Comparison of ENCODE assay signal across 10 cellular contexts in genomic region chr16:1428511-1428910, GRCh38.
DNase-seq lines count a peak whose midpoint lies in the region; ATAC-seq and TF ChIP-seq lines count a peak whose summit lies in the region.
"Had no signal": no experiment of that assay in that cellular context is flagged by ENCODE, and none has a peak within 500 bp of the region (broad histone marks: within the 10 kb centered on the region; RNA-seq: fewer than 3 reads in every experiment).

No MANE protein-coding gene starts in this region.

- peak; percentile 31 for TF ChIP-seq CTCF in foreskin fibroblast (IDR thresholded peaks at IDR 0.05; ENCODE audit: low read depth, low read length)

- H3K4me3 ChIP-seq in foreskin fibroblast (ENCODE audit: low read depth in 1 of 2, low read length in 2 of 2): no peak overlapping the region

- H3K4me1 Mint-ChIP-seq in stimulated activated effector memory CD8-positive, alpha-beta T cell treated with anti-CD3 and anti-CD28 coated beads, Interleukin-12 subunit alpha, Interleukin-12 subunit beta, amount 100 ng/mL, for 72 hours: no peaks in the 10 kb centered on the region
- H3K4me1 Mint-ChIP-seq: CD4-positive, alpha-beta memory T cell had no signal

- DNase-seq in activated CD4-positive, CD25-positive, alpha-beta regulatory T cell treated with anti-CD3 and anti-CD28 coated beads, Interleukin-2, amount 50 U/mL, for 72 hours: no peak
- DNase-seq in activated CD4-positive, alpha-beta T cell treated with anti-CD3 and anti-CD28 coated beads, Interleukin-2, amount 50 U/mL, for 48 hours: peak; percentile 64 to 66
- DNase-seq in foreskin fibroblast: peak in 1 of 2 donors; percentile 42
- peak in 1 of 2 donors; percentile 72 for DNase-seq in stimulated activated effector memory CD8-positive, alpha-beta T cell treated with anti-CD3 and anti-CD28 coated beads, Interleukin-12 subunit alpha, Interleukin-12 subunit beta, amount 100 ng/mL, for 72 hours (ENCODE audit: low spot score in 2 of 2)

- no peaks in the 10 kb centered on the region for H3K9me3 Mint-ChIP-seq in stimulated activated effector memory CD8-positive, alpha-beta T cell treated with anti-CD3 and anti-CD28 coated beads, Interleukin-12 subunit alpha, Interleukin-12 subunit beta, amount 100 ng/mL, for 72 hours
- H3K9me3 Mint-ChIP-seq: CD4-positive, alpha-beta memory T cell; T-helper 1 cell treated with Interleukin-12 subunit alpha and Interleukin-12 subunit beta and Interleukin-4 antibody, amounts not matched to agents 30 μg/mL and 1 μg/mL, for 36 hours had no signal

- peak overlapping the region; percentile 61 for H3K27ac Mint-ChIP-seq in stimulated activated effector memory CD8-positive, alpha-beta T cell treated with anti-CD3 and anti-CD28 coated beads, Interleukin-12 subunit alpha, Interleukin-12 subunit beta, amount 100 ng/mL, for 72 hours
- H3K27ac Mint-ChIP-seq: T-helper 1 cell treated with Interleukin-12 subunit alpha and Interleukin-12 subunit beta and Interleukin-4 antibody, amounts not matched to agents 30 μg/mL and 1 μg/mL, for 36 hours had no signal

- no peaks in the 10 kb centered on the region for H3K36me3 Mint-ChIP-seq in stimulated activated effector memory CD8-positive, alpha-beta T cell treated with anti-CD3 and anti-CD28 coated beads, Interleukin-12 subunit alpha, Interleukin-12 subunit beta, amount 100 ng/mL, for 72 hours
- H3K36me3 Mint-ChIP-seq: CD4-positive, alpha-beta memory T cell had no signal

- no peak overlapping the region for H3K4me3 Mint-ChIP-seq in stimulated activated effector memory CD8-positive, alpha-beta T cell treated with anti-CD3 and anti-CD28 coated beads, Interleukin-12 subunit alpha, Interleukin-12 subunit beta, amount 100 ng/mL, for 72 hours
- H3K4me3 Mint-ChIP-seq: CD4-positive, alpha-beta memory T cell; T-helper 1 cell treated with Interleukin-12 subunit alpha and Interleukin-12 subunit beta and Interleukin-4 antibody, amounts not matched to agents 30 μg/mL and 1 μg/mL, for 36 hours had no signal

- ATAC-seq in activated CD4-positive, CD25-positive, alpha-beta regulatory T cell treated with anti-CD3 and anti-CD28 coated beads, Interleukin-2, amount 50 U/mL, for 24 hours: peak; percentile 61 to 76
- peak; percentile 62 for ATAC-seq in stimulated activated effector memory CD8-positive, alpha-beta T cell treated with anti-CD3 and anti-CD28 coated beads, Interleukin-12 subunit alpha, Interleukin-12 subunit beta, amount 100 ng/mL, for 72 hours
- no peak for ATAC-seq in GM21390 (IDR thresholded peaks at IDR 0.05; ENCODE audit: unreplicated experiment)
- no peak for ATAC-seq in HG02610 (IDR thresholded peaks at IDR 0.05; ENCODE audit: unreplicated experiment)
- no peak for ATAC-seq in HG03460 (IDR thresholded peaks at IDR 0.05; ENCODE audit: unreplicated experiment)

Comparison
In these comparisons a context has a peak if more than half of its experiments do, and no peak if none do; other contexts are left out.
1. ATAC-seq: peak in activated CD4-positive, CD25-positive, alpha-beta regulatory T cell treated with anti-CD3 and anti-CD28 coated beads, Interleukin-2, amount 50 U/mL, for 24 hours (2 of 2) and stimulated activated effector memory CD8-positive, alpha-beta T cell treated with anti-CD3 and anti-CD28 coated beads, Interleukin-12 subunit alpha, Interleukin-12 subunit beta, amount 100 ng/mL, for 72 hours (single experiment); none in GM21390 (single experiment), HG02610 (single experiment) and HG03460 (single experiment).